Comparison of ENCODE assay signal across 17 cellular contexts in the genomic region with DNA sequence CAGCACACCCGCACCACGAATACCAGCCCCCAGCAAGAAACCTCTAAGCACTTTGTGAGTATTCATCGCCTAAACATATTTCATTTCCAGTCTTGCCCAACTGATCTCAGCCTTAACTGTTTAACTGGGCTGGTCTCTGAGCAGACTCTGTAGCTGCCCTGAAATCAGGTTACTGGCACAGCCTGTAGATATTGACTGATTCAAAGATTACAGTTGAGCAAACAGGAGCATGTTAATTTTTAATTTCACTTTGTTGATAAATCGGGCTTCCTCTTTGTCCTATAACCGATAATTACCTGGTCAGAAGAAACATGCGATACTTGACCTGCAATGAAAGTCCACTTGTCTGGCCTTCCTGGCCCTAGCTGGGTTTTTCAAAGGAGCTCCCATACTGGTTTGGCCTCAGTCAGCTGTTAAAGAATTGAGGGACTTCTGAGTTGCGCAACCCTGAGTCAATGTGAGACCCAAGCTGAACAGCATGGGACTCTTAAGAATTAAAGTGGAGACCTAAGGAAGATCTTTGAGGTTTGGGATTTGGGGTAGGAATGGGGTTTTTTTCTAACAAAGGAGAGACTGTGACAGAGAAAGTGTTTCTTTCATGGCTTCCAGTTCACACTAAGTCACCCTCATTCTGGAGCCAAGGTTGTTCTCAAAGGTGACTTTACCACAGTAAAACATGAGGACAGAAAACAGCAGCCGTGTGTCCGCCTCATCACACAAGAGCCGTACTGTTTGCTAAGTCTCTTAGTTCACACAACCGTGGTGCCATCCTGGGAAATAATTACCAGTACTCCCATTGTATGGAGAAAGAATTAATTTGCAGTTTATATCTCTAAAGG.
DNase-seq lines count a peak whose midpoint lies in the region; ATAC-seq and TF ChIP-seq lines count a peak whose summit lies in the region.
"Had no signal": no experiment of that assay in that cellular context is flagged by ENCODE, and none has a peak within 500 bp of the region (broad histone marks: within the 10 kb centered on the region; RNA-seq: fewer than 3 reads in every experiment).

No MANE protein-coding gene starts in this region.

- no peaks in the 10 kb centered on the region for H4K20me1 ChIP-seq in mammary epithelial cell (ENCODE audit: insufficient read depth, low read length)

- in situ Hi-C loops in mammary epithelial cell (cut with MboI; ENCODE audit: low sequenced_read_pairs in 2 of 2), result no loop called here

- CTCF ChIA-PET in mammary epithelial cell (lab: Charles Lee; ENCODE audit: low non-redundant PET), result no interaction called here

- H3K27me3 ChIP-seq in breast epithelium, result no peaks in the 10 kb centered on the region
- no peaks in the 10 kb centered on the region for H3K27me3 ChIP-seq in mammary epithelial cell (ENCODE audit: insufficient read depth, low read length)
- H3K27me3 ChIP-seq in upper lobe of right lung, result no peaks in the 10 kb centered on the region
- H3K27me3 ChIP-seq: tibial nerve had no signal

- no TSS peak for BruUV-seq in mammary epithelial cell (replicated peaks; lab: Mats Ljungman, UMichigan)

- H3K9ac ChIP-seq in mammary epithelial cell (ENCODE audit: insufficient read depth, low read length), result no peak overlapping the region

- DNase-seq in breast epithelium (ENCODE audit: low spot score in 2 of 2) (no peak), mammary epithelial cell (no peak), cardiac fibroblast (ENCODE audit: low read depth in 2 of 2) (peak; percentile 31), mesothelial cell of epicardium (ENCODE audit: low spot score in 2 of 2, unreplicated experiment in 2 of 2) (no peak), upper lobe of right lung (no peak), activated gamma-delta T cell (lab: John Stamatoyannopoulos, UW) (no peak), NCI-H187 (lab: John Stamatoyannopoulos, UW) (no peak)
- DNase-seq: ACHN; activated naive CD4-positive, alpha-beta T cell treated with anti-CD3 and anti-CD28 coated beads, Interleukin-2, amount 50 U/mL, for 16 hours; erythroblast; hippocampal formation; NCI-H1092 treated with DMSO at 0.1 percent for 48 hours; NCI-H524 treated with DMSO at 0.1 percent for 48 hours had no signal

- H3K27ac Mint-ChIP-seq in mesothelial cell of epicardium, result peak overlapping the region; percentile 80

- H3K27me3 Mint-ChIP-seq in mesothelial cell of epicardium (ENCODE audit: low read depth), result no peaks in the 10 kb centered on the region

- over 99% methylated on average over 11 of the region's 11 CpGs for WGBS in mammary epithelial cell (ENCODE audit: low coverage, missing lambda C conversion rate)

- H3K36me3 ChIP-seq in breast epithelium (no peaks in the 10 kb centered on the region), mammary epithelial cell (ENCODE audit: insufficient read depth, low read length) (no peaks in the 10 kb centered on the region), upper lobe of right lung (no peaks in the 10 kb centered on the region)
- H3K36me3 ChIP-seq: tibial nerve had no signal

- peak; percentile 57 for ATAC-seq in upper lobe of right lung
- no peak for ATAC-seq in GM18868 (IDR thresholded peaks at IDR 0.05; ENCODE audit: unreplicated experiment)
- ATAC-seq: HCT116, Right ventricle myocardium inferior had no signal

- peaks cover 39% of the 10 kb centered on the region for H3K4me1 Mint-ChIP-seq in mesothelial cell of epicardium

- no peak overlapping the region for H2AFZ ChIP-seq in mammary epithelial cell (ENCODE audit: low read depth, low read length)

- TF ChIP-seq CTCF in breast epithelium (IDR thresholded peaks at IDR 0.05) (no peak), mammary epithelial cell (conservative IDR thresholded peaks at IDR 0.05 in 1 of 2, IDR thresholded peaks at IDR 0.05 in 1 of 2; ENCODE audit: extremely low read depth in 1 of 2, insufficient read depth in 1 of 2, low read depth in 1 of 2, low read length in 2 of 2) (no peak), cardiac fibroblast (IDR thresholded peaks at IDR 0.05; ENCODE audit: low read depth, low read length) (no peak), mesothelial cell of epicardium (IDR thresholded peaks at IDR 0.05; ENCODE audit: unreplicated experiment) (no peak), upper lobe of right lung (IDR thresholded peaks at IDR 0.05) (no peak)

- H3K4me2 ChIP-seq in mammary epithelial cell (ENCODE audit: insufficient read depth, low read depth, low read length), result no peak overlapping the region

- no peak overlapping the region for H3K4me3 ChIP-seq in breast epithelium
- H3K4me3 ChIP-seq in mammary epithelial cell (replicated peaks in 1 of 3; ENCODE audit: insufficient read depth in 1 of 3, low read depth in 2 of 3, low read length in 3 of 3), result no peak overlapping the region
- no peak overlapping the region for H3K4me3 ChIP-seq in cardiac fibroblast (replicated peaks in 1 of 2; ENCODE audit: low read depth in 2 of 2, low read length in 2 of 2)
- no peak overlapping the region for H3K4me3 ChIP-seq in upper lobe of right lung
- H3K4me3 ChIP-seq: tibial nerve had no signal

- intact Hi-C loops in breast epithelium (cut with DNase I; ENCODE audit: low total_unique reads), result no loop called here
- intact Hi-C loops in mammary epithelial cell (cut with micrococcal nuclease), result no loop called here
- intact Hi-C loops in upper lobe of right lung (cut with DNase I), result loop anchor here (10.0 kb wide), 1 partner anchor 78 kb away; a partner anchor contains a TSS

- H3K79me2 ChIP-seq in mammary epithelial cell (ENCODE audit: insufficient read depth, low read length), result no peaks in the 10 kb centered on the region

- no peaks in the 10 kb centered on the region for H3K36me3 Mint-ChIP-seq in mesothelial cell of epicardium

- H3K9me3 ChIP-seq in breast epithelium, result no peaks in the 10 kb centered on the region
- H3K9me3 ChIP-seq in mammary epithelial cell (replicated peaks; ENCODE audit: insufficient read depth, low read length), result no peaks in the 10 kb centered on the region
- no peaks in the 10 kb centered on the region for H3K9me3 ChIP-seq in upper lobe of right lung
- H3K9me3 ChIP-seq: tibial nerve had no signal

- H3K4me3 Mint-ChIP-seq in mesothelial cell of epicardium, result no peak overlapping the region

- H3K27ac ChIP-seq in breast epithelium, result peak overlapping the region; percentile 54 to 74
- no peak overlapping the region for H3K27ac ChIP-seq in mammary epithelial cell (ENCODE audit: insufficient read depth, low read depth, low read length)
- peak overlapping the region; percentile 26 for H3K27ac ChIP-seq in upper lobe of right lung

- TF ChIP-seq POLR2A in breast epithelium (IDR thresholded peaks at IDR 0.05), result no peak

- dilution Hi-C loops in mammary epithelial cell (cut with HindIII; ENCODE audit: low sequenced_read_pairs), result no loop called here

- H3K4me1 ChIP-seq in breast epithelium (peaks cover 3 to 4% of the 10 kb centered on the region in 2 donors), mammary epithelial cell (ENCODE audit: insufficient read depth, low read length) (peaks cover 25% of the 10 kb centered on the region), upper lobe of right lung (no peaks in the 10 kb centered on the region)

- peaks cover under 1% of the 10 kb centered on the region for H3K9me3 Mint-ChIP-seq in mesothelial cell of epicardium

Comparison
In these comparisons a context has a peak if more than half of its experiments do, and no peak if none do; other contexts are left out.
1. DNase-seq: peak in cardiac fibroblast (2 of 2); none in breast epithelium (0 of 2), mammary epithelial cell (single experiment), mesothelial cell of epicardium (0 of 2), upper lobe of right lung (single experiment), activated gamma-delta T cell (single experiment) and NCI-H187 (0 of 2).